15 cellular contexts compared by ENCODE assay signal in the genomic region with DNA sequence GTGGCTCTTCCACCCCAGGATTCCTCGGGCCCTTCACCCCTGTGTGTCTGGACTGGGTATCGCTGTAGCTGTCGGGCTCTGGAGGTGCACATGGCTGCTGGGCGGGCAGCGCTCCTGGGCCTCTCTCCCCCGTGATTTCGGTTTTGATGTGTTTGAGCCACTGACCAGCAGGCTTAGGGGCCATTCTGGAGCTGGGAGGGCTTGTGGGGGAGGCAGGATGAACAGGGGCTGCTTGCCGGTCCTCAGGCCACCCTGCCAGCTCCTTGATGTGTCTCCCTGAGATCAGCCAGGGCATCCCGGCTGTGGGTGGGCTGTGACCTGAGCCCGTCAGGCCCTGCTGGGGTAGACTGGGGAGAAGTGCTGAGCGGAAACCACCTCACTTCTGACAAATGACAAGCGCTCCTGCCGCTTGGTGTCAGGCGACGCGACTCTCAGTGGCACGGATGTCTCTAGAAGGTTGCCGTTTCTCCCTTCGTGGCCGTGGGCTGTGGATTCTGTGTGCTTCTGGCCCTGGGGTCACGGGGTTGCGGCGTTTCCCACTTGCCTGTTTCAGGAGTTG. TPM values are rescaled to one million over a fixed set of nuclear protein-coding genes. Genes with fewer than 3 reads are reported as not detected.
DNase-seq lines count a peak whose midpoint lies in the region; ATAC-seq and TF ChIP-seq lines count a peak whose summit lies in the region.
"Had no signal": no experiment of that assay in that cellular context is flagged by ENCODE, and none has a peak within 500 bp of the region (broad histone marks: within the 10 kb centered on the region; RNA-seq: fewer than 3 reads in every experiment).

No MANE protein-coding gene starts in this region.

- H3K27ac Mint-ChIP-seq in activated T-cell treated with anti-CD3 and anti-CD28 coated beads, Interleukin-2, amount 50 U/mL, for 24 hours, result peak overlapping the region; percentile 68
- H3K27ac Mint-ChIP-seq in activated T-cell treated with anti-CD3 and anti-CD28 coated beads, Interleukin-2, amount 50 U/mL, for 72 hours, result no peak overlapping the region
- H3K27ac Mint-ChIP-seq in endodermal cell (peak overlapping the region; percentile 68), neural progenitor cell (peak overlapping the region; percentile 74)

- H3K9ac ChIP-seq in NT2/D1 (ENCODE audit: insufficient read length, low read depth) (peak overlapping the region; percentile 13), endodermal cell (ENCODE audit: extremely low read depth, low read length, poor library complexity, severe bottlenecking) (no peak overlapping the region), neural progenitor cell (no peak overlapping the region)
- H3K9ac ChIP-seq: KMS-11 had no signal

- H3F3A ChIP-seq in neural progenitor cell (ENCODE audit: low read depth), result no peaks in the 10 kb centered on the region

- peaks cover 94% of the 10 kb centered on the region for H3K36me3 Mint-ChIP-seq in activated T-cell treated with anti-CD3 and anti-CD28 coated beads, Interleukin-2, amount 50 U/mL, for 24 hours (ENCODE audit: low read depth)
- peaks cover 4 to 7% of the 10 kb centered on the region in 2 donors for H3K36me3 Mint-ChIP-seq in activated T-cell treated with anti-CD3 and anti-CD28 coated beads, Interleukin-2, amount 50 U/mL, for 72 hours (ENCODE audit: insufficient read depth in 2 of 2)
- H3K36me3 Mint-ChIP-seq in endodermal cell (ENCODE audit: low read depth), result peaks cover 20% of the 10 kb centered on the region
- no peaks in the 10 kb centered on the region for H3K36me3 Mint-ChIP-seq in neural progenitor cell

- H3K36me3 ChIP-seq in NT2/D1 (ENCODE audit: insufficient read depth, insufficient read length, low read length) (peaks cover 49% of the 10 kb centered on the region), endodermal cell (ENCODE audit: control insufficient read depth, insufficient read depth, low read length) (no peaks in the 10 kb centered on the region), neural progenitor cell (no peaks in the 10 kb centered on the region)

- H3K4me1 ChIP-seq in NT2/D1 (ENCODE audit: insufficient read depth, insufficient read length) (peaks cover 20% of the 10 kb centered on the region), endodermal cell (ENCODE audit: control insufficient read depth, insufficient read depth, low read length) (no peaks in the 10 kb centered on the region), neural progenitor cell (peaks cover 5% of the 10 kb centered on the region)
- H3K4me1 ChIP-seq: Caco-2 had no signal

- TF ChIP-seq CTCF in endodermal cell (conservative IDR thresholded peaks at IDR 0.05) (no peak), neural progenitor cell (IDR thresholded peaks at IDR 0.05) (no peak)

- H3K4me3 Mint-ChIP-seq in activated T-cell treated with anti-CD3 and anti-CD28 coated beads, Interleukin-2, amount 50 U/mL, for 24 hours, result no peak overlapping the region
- no peak overlapping the region for H3K4me3 Mint-ChIP-seq in activated T-cell treated with anti-CD3 and anti-CD28 coated beads, Interleukin-2, amount 50 U/mL, for 72 hours
- H3K4me3 Mint-ChIP-seq in endodermal cell (no peak overlapping the region), neural progenitor cell (no peak overlapping the region)

- no peaks in the 10 kb centered on the region for H4K20me1 ChIP-seq in neural progenitor cell (ENCODE audit: low read depth)

- no peak for ATAC-seq in activated T-cell treated with anti-CD3 and anti-CD28 coated beads, Interleukin-2, amount 50 U/mL, for 72 hours (replicated peaks in 1 of 2)
- ATAC-seq: Right ventricle myocardium inferior had no signal

- H3K4me2 ChIP-seq in neural progenitor cell, result no peak overlapping the region
- H3K4me2 ChIP-seq: KMS-11 had no signal

- WGBS in endodermal cell (ENCODE audit: insufficient coverage in 1 of 2, insufficient read length in 1 of 2), 2 experiments, result 96% methylated on average over 20 to 23 of the region's 23 CpGs

- no peak for DNase-seq in activated T-cell treated with anti-CD3 and anti-CD28 coated beads, Interleukin-2, amount 50 U/mL, for 24 hours
- no peak for DNase-seq in activated T-cell treated with anti-CD3 and anti-CD28 coated beads, Interleukin-2, amount 50 U/mL, for 72 hours
- DNase-seq in NT2/D1 (ENCODE audit: low read depth, low spot score) (no peak), endodermal cell (no peak), neural progenitor cell (ENCODE audit: low spot score) (no peak), AML-193 (lab: John Stamatoyannopoulos, UW) (no peak), NCI-H1105 (lab: John Stamatoyannopoulos, UW) (no peak), NCI-H146 treated with DMSO at 0.1 percent for 48 hours (lab: John Stamatoyannopoulos, UW; ENCODE audit: unreplicated experiment) (no peak)
- DNase-seq: Caco-2, DMS153, NCI-H1048, NCI-H1694, NCI-H510A treated with DMSO at 0.1 percent for 48 hours had no signal

- no peak overlapping the region for H2AFZ ChIP-seq in neural progenitor cell (replicated peaks)

- H3K27me3 ChIP-seq in NT2/D1 (ENCODE audit: insufficient read depth, insufficient read length) (no peaks in the 10 kb centered on the region), endodermal cell (ENCODE audit: control insufficient read depth, insufficient read depth, low read length, poor library complexity, severe bottlenecking) (no peaks in the 10 kb centered on the region), neural progenitor cell (no peaks in the 10 kb centered on the region)

- peaks cover 63% of the 10 kb centered on the region for H3K4me1 Mint-ChIP-seq in activated T-cell treated with anti-CD3 and anti-CD28 coated beads, Interleukin-2, amount 50 U/mL, for 24 hours (ENCODE audit: low read depth)
- peaks cover 33% of the 10 kb centered on the region for H3K4me1 Mint-ChIP-seq in activated T-cell treated with anti-CD3 and anti-CD28 coated beads, Interleukin-2, amount 50 U/mL, for 72 hours (ENCODE audit: low read depth)
- H3K4me1 Mint-ChIP-seq in endodermal cell (peaks cover 4% of the 10 kb centered on the region), neural progenitor cell (peaks cover 18% of the 10 kb centered on the region)

- H3K9me3 ChIP-seq in NT2/D1 (ENCODE audit: insufficient read depth, low read length), result no peaks in the 10 kb centered on the region
- no peaks in the 10 kb centered on the region for H3K9me3 ChIP-seq in endodermal cell (ENCODE audit: control insufficient read depth, low read length)
- no peaks in the 10 kb centered on the region for H3K9me3 ChIP-seq in neural progenitor cell (ENCODE audit: low read depth)
- H3K9me3 ChIP-seq: Caco-2 had no signal

- H3K27ac ChIP-seq in endodermal cell (ENCODE audit: low read depth, low read length) (no peak overlapping the region), neural progenitor cell (no peak overlapping the region)
- H3K27ac ChIP-seq: KMS-11 had no signal

- no peaks in the 10 kb centered on the region for H3K9me3 Mint-ChIP-seq in activated T-cell treated with anti-CD3 and anti-CD28 coated beads, Interleukin-2, amount 50 U/mL, for 24 hours
- no peaks in the 10 kb centered on the region for H3K9me3 Mint-ChIP-seq in activated T-cell treated with anti-CD3 and anti-CD28 coated beads, Interleukin-2, amount 50 U/mL, for 72 hours
- H3K9me3 Mint-ChIP-seq in endodermal cell (no peaks in the 10 kb centered on the region), neural progenitor cell (no peaks in the 10 kb centered on the region)

- H3K4me3 ChIP-seq in NT2/D1 (ENCODE audit: insufficient read length, low read depth), result no peak overlapping the region
- no peak overlapping the region for H3K4me3 ChIP-seq in endodermal cell (ENCODE audit: low read length)
- no peak overlapping the region for H3K4me3 ChIP-seq in neural progenitor cell

- no peaks in the 10 kb centered on the region for H3K27me3 Mint-ChIP-seq in activated T-cell treated with anti-CD3 and anti-CD28 coated beads, Interleukin-2, amount 50 U/mL, for 24 hours
- no peaks in the 10 kb centered on the region for H3K27me3 Mint-ChIP-seq in activated T-cell treated with anti-CD3 and anti-CD28 coated beads, Interleukin-2, amount 50 U/mL, for 72 hours (ENCODE audit: low read depth)
- H3K27me3 Mint-ChIP-seq in endodermal cell (ENCODE audit: insufficient read depth), result no peaks in the 10 kb centered on the region
- peaks cover 2% of the 10 kb centered on the region for H3K27me3 Mint-ChIP-seq in neural progenitor cell (ENCODE audit: insufficient read depth, low read depth)

- no peaks in the 10 kb centered on the region for H3K79me2 ChIP-seq in neural progenitor cell (ENCODE audit: low read depth)

RNA-seq across cellular contexts. Expression of gene NFATC1, which starts 45.6 kb away (rescaled TPM):
- 10 to 100 TPM; 70.4 to 86.0 TPM for total RNA-seq in activated T-cell treated with anti-CD3 and anti-CD28 coated beads, Interleukin-2, amount 50 U/mL, for 72 hours
- total RNA-seq in endodermal cell (10 to 100 TPM; 23.4 to 32.5 TPM), neural progenitor cell (ENCODE audit: low replicate concordance) (2.2 and 2.3 TPM in 2 replicates)
- 10.9 TPM for polyA plus RNA-seq in endodermal cell (2013, experiment 1 of 2)
- 11.1 TPM for polyA plus RNA-seq in endodermal cell (2013, experiment 2 of 2)
